15 cellular contexts compared by ENCODE assay signal in the genomic region with DNA sequence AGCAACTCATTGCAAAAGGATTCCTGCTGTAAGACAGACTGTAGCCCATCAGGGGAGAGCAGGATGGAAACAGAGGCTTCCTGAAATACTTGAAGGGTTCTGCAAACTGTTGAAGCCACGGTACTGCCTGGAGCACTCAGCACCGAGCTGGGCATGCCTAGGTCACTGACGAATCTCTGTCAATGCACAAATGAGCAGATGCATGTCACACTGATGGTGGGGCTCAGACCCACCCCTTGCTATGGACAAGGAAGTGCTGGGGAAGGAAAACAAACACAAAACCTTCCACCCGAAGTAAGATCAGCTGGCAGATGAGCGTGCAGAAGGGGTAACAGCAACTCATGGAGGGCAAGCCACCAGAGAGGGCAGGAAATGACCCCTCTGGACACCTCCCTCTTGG.
A peak's percentile ranks its signal among the peaks of the same experiment; 100 is the strongest.
DNase-seq lines count a peak whose midpoint lies in the region; ATAC-seq and TF ChIP-seq lines count a peak whose summit lies in the region.
"Had no signal": no experiment of that assay in that cellular context is flagged by ENCODE, and none has a peak within 500 bp of the region (broad histone marks: within the 10 kb centered on the region; RNA-seq: fewer than 3 reads in every experiment).

No MANE protein-coding gene starts in this region.

- no peaks in the 10 kb centered on the region for H3K27me3 Mint-ChIP-seq in stimulated activated naive CD8-positive, alpha-beta T cell treated with anti-CD3 and anti-CD28 coated beads, Interleukin-15, Interleukin-2, amounts not matched to agents 100 ng/mL and 50 ng/mL, for 24 hours
- no peaks in the 10 kb centered on the region for H3K27me3 Mint-ChIP-seq in T-helper 2 cell treated with Interferon-gamma antibody and Interleukin-4, amounts not matched to agents 5 μg/mL and 100 μg/mL, for 36 hours (ENCODE audit: low read depth)

- no peaks in the 10 kb centered on the region for H3K9me3 ChIP-seq in SJCRH30 (replicated peaks)
- no peaks in the 10 kb centered on the region for H3K9me3 ChIP-seq in mucosa of descending colon
- H3K9me3 ChIP-seq: upper lobe of left lung had no signal

- no peak for TF ChIP-seq CTCF in mucosa of descending colon (IDR thresholded peaks at IDR 0.05)

- H3K4me1 Mint-ChIP-seq in stimulated activated naive CD8-positive, alpha-beta T cell treated with anti-CD3 and anti-CD28 coated beads, Interleukin-15, Interleukin-2, amounts not matched to agents 100 ng/mL and 50 ng/mL, for 24 hours (ENCODE audit: low read depth): peaks cover 94% of the 10 kb centered on the region
- H3K4me1 Mint-ChIP-seq in T-helper 2 cell treated with Interferon-gamma antibody and Interleukin-4, amounts not matched to agents 5 μg/mL and 100 μg/mL, for 36 hours (ENCODE audit: low read depth): peaks cover 35% of the 10 kb centered on the region

- ATAC-seq in stimulated activated naive CD8-positive, alpha-beta T cell treated with anti-CD3 and anti-CD28 coated beads, Interleukin-15, Interleukin-2, amounts not matched to agents 100 U/mL and 50 U/mL, for 24 hours: no peak
- peak; percentile 39 for ATAC-seq in mucosa of descending colon
- no peak for ATAC-seq in HG02571 (IDR thresholded peaks at IDR 0.05; ENCODE audit: unreplicated experiment)
- ATAC-seq in GM21737 (IDR thresholded peaks at IDR 0.05; ENCODE audit: unreplicated experiment): no peak

- intact Hi-C loops in mucosa of descending colon (cut with DNase I, micrococcal nuclease): no loop called here

- H3K36me3 Mint-ChIP-seq in stimulated activated naive CD8-positive, alpha-beta T cell treated with anti-CD3 and anti-CD28 coated beads, Interleukin-15, Interleukin-2, amounts not matched to agents 100 ng/mL and 50 ng/mL, for 24 hours (ENCODE audit: low read depth): peaks cover 29% of the 10 kb centered on the region
- peaks cover 31% of the 10 kb centered on the region for H3K36me3 Mint-ChIP-seq in T-helper 2 cell treated with Interferon-gamma antibody and Interleukin-4, amounts not matched to agents 5 μg/mL and 100 μg/mL, for 36 hours (ENCODE audit: low read depth)

- no peaks in the 10 kb centered on the region for H3K36me3 ChIP-seq in SJCRH30
- no peaks in the 10 kb centered on the region for H3K36me3 ChIP-seq in mucosa of descending colon (ENCODE audit: low read depth)
- H3K36me3 ChIP-seq: upper lobe of left lung had no signal

- DNase-seq in stimulated activated naive CD8-positive, alpha-beta T cell treated with anti-CD3 and anti-CD28 coated beads, Interleukin-15, Interleukin-2, amounts not matched to agents 100 U/mL and 50 U/mL, for 24 hours: no peak
- no peak for DNase-seq in SJCRH30
- DNase-seq in mucosa of descending colon: peak in 2 of 3 donors; percentile 43 to 51
- no peak for DNase-seq in effector CD8-positive, alpha-beta T cell (lab: John Stamatoyannopoulos, UW)
- no peak for DNase-seq in T-helper 2 cell treated with Interferon-gamma antibody and Interleukin-4, amounts not matched to agents 5 μg/mL and 100 μg/mL, for 36 hours (ENCODE audit: low spot score)
- DNase-seq: activated CD4-positive, CD25-positive, alpha-beta regulatory T cell; effector CD4-positive, alpha-beta T cell; mesendoderm; MM.1S; NCI-H2171; OCI-M1; upper lobe of left lung had no signal

- peak overlapping the region; percentile 3 for H3K4me3 Mint-ChIP-seq in stimulated activated naive CD8-positive, alpha-beta T cell treated with anti-CD3 and anti-CD28 coated beads, Interleukin-15, Interleukin-2, amounts not matched to agents 100 ng/mL and 50 ng/mL, for 24 hours
- H3K4me3 Mint-ChIP-seq in T-helper 2 cell treated with Interferon-gamma antibody and Interleukin-4, amounts not matched to agents 5 μg/mL and 100 μg/mL, for 36 hours: no peak overlapping the region

- H3K9me3 Mint-ChIP-seq in stimulated activated naive CD8-positive, alpha-beta T cell treated with anti-CD3 and anti-CD28 coated beads, Interleukin-15, Interleukin-2, amounts not matched to agents 100 ng/mL and 50 ng/mL, for 24 hours: no peaks in the 10 kb centered on the region
- no peaks in the 10 kb centered on the region for H3K9me3 Mint-ChIP-seq in T-helper 2 cell treated with Interferon-gamma antibody and Interleukin-4, amounts not matched to agents 5 μg/mL and 100 μg/mL, for 36 hours

- no peak overlapping the region for H3K27ac Mint-ChIP-seq in stimulated activated naive CD8-positive, alpha-beta T cell treated with anti-CD3 and anti-CD28 coated beads, Interleukin-15, Interleukin-2, amounts not matched to agents 100 ng/mL and 50 ng/mL, for 24 hours
- H3K27ac Mint-ChIP-seq in T-helper 2 cell treated with Interferon-gamma antibody and Interleukin-4, amounts not matched to agents 5 μg/mL and 100 μg/mL, for 36 hours: no peak overlapping the region

- H3K27ac ChIP-seq in SJCRH30: peak overlapping the region; percentile 69
- H3K27ac ChIP-seq: upper lobe of left lung had no signal

- H3K4me1 ChIP-seq in SJCRH30 (peaks cover 24% of the 10 kb centered on the region), mucosa of descending colon (ENCODE audit: low read depth) (peaks cover 68% of the 10 kb centered on the region)

- H3K4me3 ChIP-seq in SJCRH30: peak overlapping the region; percentile 11; the same call in 1 of the 2 replicates
- no peak overlapping the region for H3K4me3 ChIP-seq in mucosa of descending colon
- H3K4me3 ChIP-seq: upper lobe of left lung had no signal

- no peaks in the 10 kb centered on the region for H3K27me3 ChIP-seq in SJCRH30
- H3K27me3 ChIP-seq: upper lobe of left lung had no signal

Comparison
In these comparisons a context has a peak if more than half of its experiments do, and no peak if none do; other contexts are left out.
1. DNase-seq: peak in mucosa of descending colon (2 of 3); none in stimulated activated naive CD8-positive, alpha-beta T cell treated with anti-CD3 and anti-CD28 coated beads, Interleukin-15, Interleukin-2, amounts not matched to agents 100 U/mL and 50 U/mL, for 24 hours (single experiment), SJCRH30 (0 of 2), effector CD8-positive, alpha-beta T cell (single experiment) and T-helper 2 cell treated with Interferon-gamma antibody and Interleukin-4, amounts not matched to agents 5 μg/mL and 100 μg/mL, for 36 hours (single experiment).